Comparison of ENCODE assay signal across 8 cellular contexts in the genomic region with DNA sequence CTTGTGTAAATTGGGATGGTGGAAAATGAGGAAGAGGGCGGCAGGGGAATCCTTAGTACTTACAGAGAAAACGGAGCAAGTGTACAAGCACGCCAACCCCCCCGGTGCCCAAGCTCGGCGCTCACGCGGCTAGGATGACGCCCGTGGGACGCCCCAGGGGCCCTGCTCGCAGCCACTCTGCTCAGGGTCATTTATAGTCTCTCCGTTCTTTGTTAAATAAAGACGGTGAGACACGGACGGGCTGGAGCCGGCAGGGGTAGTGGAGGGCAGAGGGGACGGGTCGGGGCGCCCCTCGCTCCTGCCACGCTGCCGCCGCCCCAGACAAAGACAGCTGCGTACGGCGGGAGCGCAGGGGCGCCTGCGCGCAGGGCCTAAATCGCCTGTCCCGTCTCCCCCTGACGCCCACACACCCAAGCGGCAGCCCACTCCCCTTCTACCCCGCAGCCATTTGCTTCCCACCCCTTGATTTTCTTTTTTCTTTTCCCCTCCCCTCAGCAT. TPM values are rescaled to one million over a fixed set of nuclear protein-coding genes. Genes with fewer than 3 reads are reported as not detected.
DNase-seq lines count a peak whose midpoint lies in the region; ATAC-seq and TF ChIP-seq lines count a peak whose summit lies in the region.

No MANE protein-coding gene starts in this region.

- H4K20me1 ChIP-seq in GM23338 (replicated peaks; ENCODE audit: insufficient read depth) = no peaks in the 10 kb centered on the region

- peak overlapping the region; percentile 97 for H3K27ac ChIP-seq in CD4-positive, alpha-beta memory T cell (ENCODE audit: low read depth, low read length)
- H3K27ac ChIP-seq in GM23338 (ENCODE audit: low read depth) (peak overlapping the region; percentile 100), esophagus muscularis mucosa (replicated peaks in 1 of 4) (peak overlapping the region; percentile 93 to 99 (median 98)), muscle layer of duodenum (ENCODE audit: low read length) (peak overlapping the region; percentile 95), testis (peak overlapping the region; percentile 98 to 100)

- DNase-seq in CD4-positive, alpha-beta memory T cell = peak in 2 of 5 donors; percentile 75 to 82
- DNase-seq in GM23338 (ENCODE audit: low spot score) (peak; percentile 77), NCI-H526 (lab: John Stamatoyannopoulos, UW) (peak; percentile 33 to 73), esophagus muscularis mucosa (ENCODE audit: extremely low spot score) (peak; percentile 94), testis (peak; percentile 69), COLO829 (ENCODE audit: low spot score) (no peak)
- DNase-seq in activated T-cell treated with anti-CD3 and anti-CD28 coated beads, Interleukin-2, amount 50 U/mL, for 24 hours = peak; percentile 83

- CTCF ChIA-PET in CD4-positive, alpha-beta memory T cell (lab: Charles Lee; ENCODE audit: partially characterized antibody) = interaction anchor here (0.7 to 6.2 kb wide), 15 partner anchors 9 to 529 kb away, joined by 3 to 101 read pairs (median 7); partner anchors contain the start of genes MXD1 and PCBP1

- no peaks in the 10 kb centered on the region for H3K9me2 ChIP-seq in GM23338 (ENCODE audit: insufficient read depth)

- TF ChIP-seq POLR2A in esophagus muscularis mucosa (IDR thresholded peaks at IDR 0.05; ENCODE audit: low read depth) = no peak
- TF ChIP-seq POLR2A in testis (IDR thresholded peaks at IDR 0.05) = no peak

- peak overlapping the region; percentile 93 for H3K4me2 ChIP-seq in GM23338

- POLR2A ChIA-PET in CD4-positive, alpha-beta memory T cell (lab: Charles Lee; ENCODE audit: partially characterized antibody) = interaction anchor here (0.6 to 25.9 kb wide), 18 partner anchors 13 to 481 kb away, joined by 3 to 2231 read pairs (median 8); partner anchors contain the start of genes AAK1, C2orf42, GMCL1 and MXD1

- peak overlapping the region; percentile 89 to 99 (median 94) for H3K4me3 Mint-ChIP-seq in CD4-positive, alpha-beta memory T cell
- H3K4me3 Mint-ChIP-seq in GM23338 = peak overlapping the region; percentile 90
- peak overlapping the region; percentile 95 for H3K4me3 Mint-ChIP-seq in activated T-cell treated with anti-CD3 and anti-CD28 coated beads, Interleukin-2, amount 50 U/mL, for 24 hours

- H3K4me1 Mint-ChIP-seq in CD4-positive, alpha-beta memory T cell = peaks cover 34 to 73% (median 57%) of the 10 kb centered on the region in 4 donors
- peaks cover 39% of the 10 kb centered on the region for H3K4me1 Mint-ChIP-seq in GM23338
- H3K4me1 Mint-ChIP-seq in activated T-cell treated with anti-CD3 and anti-CD28 coated beads, Interleukin-2, amount 50 U/mL, for 24 hours (ENCODE audit: low read depth) = peaks cover 74% of the 10 kb centered on the region

- H3K36me3 ChIP-seq in CD4-positive, alpha-beta memory T cell (ENCODE audit: insufficient read depth, low read length) = no peaks in the 10 kb centered on the region
- H3K36me3 ChIP-seq in GM23338 (ENCODE audit: insufficient read depth) = no peaks in the 10 kb centered on the region
- H3K36me3 ChIP-seq in esophagus muscularis mucosa = no peaks in the 10 kb centered on the region
- H3K36me3 ChIP-seq in muscle layer of duodenum (ENCODE audit: control insufficient read depth in 1 of 2, insufficient read depth in 2 of 2, low read length in 2 of 2) = peaks cover 0 to 4% of the 10 kb centered on the region in 2 donors
- no peaks in the 10 kb centered on the region for H3K36me3 ChIP-seq in testis (ENCODE audit: low read depth, missing control alignments)

- peaks cover 0 to 3% of the 10 kb centered on the region in 2 donors for H3K27me3 Mint-ChIP-seq in CD4-positive, alpha-beta memory T cell
- peaks cover 14% of the 10 kb centered on the region for H3K27me3 Mint-ChIP-seq in GM23338 (ENCODE audit: insufficient read depth, low read depth, poor library complexity)
- H3K27me3 Mint-ChIP-seq in activated T-cell treated with anti-CD3 and anti-CD28 coated beads, Interleukin-2, amount 50 U/mL, for 24 hours = no peaks in the 10 kb centered on the region

- no peaks in the 10 kb centered on the region for H3K79me2 ChIP-seq in GM23338 (replicated peaks; ENCODE audit: insufficient read depth)

- intact Hi-C loops in CD4-positive, alpha-beta memory T cell (cut with micrococcal nuclease) = loop anchor here (1.0 to 2.0 kb wide), 6 partner anchors 7 to 39 kb away; no protein-coding TSS in a partner anchor
- intact Hi-C loops in esophagus muscularis mucosa (cut with DNase I) (loop anchor here (2.0 kb wide), 1 partner anchor 36 kb away; no protein-coding TSS in a partner anchor), testis (cut with DNase I; ENCODE audit: low total_unique reads) (loop anchor here (5.0 kb wide), 1 partner anchor 38 kb away; the partner anchor contains the start of gene PCBP1)

- TF ChIP-seq CTCF in GM23338 (conservative IDR thresholded peaks at IDR 0.05; ENCODE audit: low read depth in 2 of 2) (no peak), esophagus muscularis mucosa (IDR thresholded peaks at IDR 0.05) (no peak), testis (IDR thresholded peaks at IDR 0.05) (no peak)

- H3K4me1 ChIP-seq in CD4-positive, alpha-beta memory T cell (ENCODE audit: insufficient read depth, low read length) = peaks cover 64% of the 10 kb centered on the region
- H3K4me1 ChIP-seq in GM23338 (ENCODE audit: insufficient read depth) (peaks cover 30% of the 10 kb centered on the region), esophagus muscularis mucosa (peaks cover 24 to 36% (median 31%) of the 10 kb centered on the region in 4 donors), muscle layer of duodenum (ENCODE audit: control insufficient read depth in 1 of 2, insufficient read depth in 2 of 2, low read length in 2 of 2) (peaks cover 0 to 14% of the 10 kb centered on the region in 2 donors), testis (peaks cover 19% of the 10 kb centered on the region)

- ATAC-seq in GM23338 = peak; percentile 58

- H2AFZ ChIP-seq in GM23338 = no peak overlapping the region

- H3K27ac Mint-ChIP-seq in CD4-positive, alpha-beta memory T cell = peak overlapping the region; percentile 95 to 100 (median 100)
- peak overlapping the region; percentile 99 for H3K27ac Mint-ChIP-seq in GM23338
- H3K27ac Mint-ChIP-seq in activated T-cell treated with anti-CD3 and anti-CD28 coated beads, Interleukin-2, amount 50 U/mL, for 24 hours = peak overlapping the region; percentile 100

- no peak for TF ChIP-seq EP300 in esophagus muscularis mucosa (IDR thresholded peaks at IDR 0.05)

- no peaks in the 10 kb centered on the region for H3K9me3 ChIP-seq in CD4-positive, alpha-beta memory T cell (ENCODE audit: control insufficient read depth in 1 of 2, low read length in 2 of 2)
- no peaks in the 10 kb centered on the region for H3K9me3 ChIP-seq in esophagus muscularis mucosa
- no peaks in the 10 kb centered on the region for H3K9me3 ChIP-seq in muscle layer of duodenum (ENCODE audit: control insufficient read depth in 1 of 2, low read length in 2 of 2)
- H3K9me3 ChIP-seq in testis = no peaks in the 10 kb centered on the region

- under 1% methylated on average over 36 of the region's 36 CpGs for WGBS in esophagus muscularis mucosa
- 0 to 1% methylated on average over 18 to 36 of the region's 36 CpGs for WGBS in testis, 2 donors

- H3K36me3 Mint-ChIP-seq in CD4-positive, alpha-beta memory T cell = peaks cover 0 to 16% of the 10 kb centered on the region in 2 donors
- H3K36me3 Mint-ChIP-seq in GM23338 (ENCODE audit: low read depth) = no peaks in the 10 kb centered on the region
- H3K36me3 Mint-ChIP-seq in activated T-cell treated with anti-CD3 and anti-CD28 coated beads, Interleukin-2, amount 50 U/mL, for 24 hours (ENCODE audit: low read depth) = peaks cover 11% of the 10 kb centered on the region

- H3K4me3 ChIP-seq in CD4-positive, alpha-beta memory T cell (ENCODE audit: low read length in 2 of 2) = peak overlapping the region; percentile 29 to 99
- H3K4me3 ChIP-seq in GM23338 (peak overlapping the region; percentile 67), esophagus muscularis mucosa (peak overlapping the region; percentile 61 to 72 (median 64)), muscle layer of duodenum (ENCODE audit: low read depth in 1 of 2, low read length in 2 of 2) (peak overlapping the region; percentile 67 to 68), testis (peak overlapping the region; percentile 64 to 78)

- peaks cover 16% of the 10 kb centered on the region for H3F3A ChIP-seq in GM23338 (replicated peaks; ENCODE audit: low read depth)

- peaks cover 0 to 5% (median 0%) of the 10 kb centered on the region in 8 donors for H3K9me3 Mint-ChIP-seq in CD4-positive, alpha-beta memory T cell
- peaks cover 4% of the 10 kb centered on the region; the same call in 2 of the 3 replicates for H3K9me3 Mint-ChIP-seq in GM23338
- H3K9me3 Mint-ChIP-seq in activated T-cell treated with anti-CD3 and anti-CD28 coated beads, Interleukin-2, amount 50 U/mL, for 24 hours = no peaks in the 10 kb centered on the region

- no peaks in the 10 kb centered on the region for H3K27me3 ChIP-seq in CD4-positive, alpha-beta memory T cell (ENCODE audit: insufficient read depth, low read length)
- H3K27me3 ChIP-seq in GM23338 (ENCODE audit: insufficient read depth) (no peaks in the 10 kb centered on the region), esophagus muscularis mucosa (no peaks in the 10 kb centered on the region), muscle layer of duodenum (ENCODE audit: low read depth, low read length) (no peaks in the 10 kb centered on the region), testis (no peaks in the 10 kb centered on the region)

TF ChIP-seq in GM23338, 12 proteins besides CTCF, POLR2A, EP300 and RAD21:
- TF ChIP-seq JUNB (IDR thresholded peaks at IDR 0.05; ENCODE audit: unreplicated experiment) (no peak), EZH2 (IDR thresholded peaks at IDR 0.05; ENCODE audit: low read depth, unreplicated experiment) (no peak), POLR2AphosphoS5 (IDR thresholded peaks at IDR 0.05; ENCODE audit: low read depth) (peak; percentile 78)

RNA-seq across cellular contexts. Expression of gene PCBP1, which starts 37.8 kb away (rescaled TPM):
- 100 to 1,000 TPM; 372 to 383 TPM for total RNA-seq in CD4-positive, alpha-beta memory T cell
- polyA plus RNA-seq in CD4-positive, alpha-beta memory T cell = 100 to 1,000 TPM; 116 to 153 TPM
- total RNA-seq in GM23338 (2014; rRNA removed; shearing (Covaris generic)) = 212 and 254 TPM in 2 replicates
- polyA plus RNA-seq in GM23338 (2016; fragmentation: Nextera tagmentation; extraction: Ambion mirVana) = 393 and 400 TPM in 2 replicates
- total RNA-seq in esophagus muscularis mucosa = 100 to 1,000 TPM; 156 to 220 (median 189) TPM
- 100 to 1,000 TPM; 144 to 200 TPM for total RNA-seq in testis
- polyA plus RNA-seq in testis (ENCODE audit: insufficient read depth, low read depth, low replicate concordance) = 270 TPM
